In genomic region chr22:38034278-38034882, GRCh38 we compare ENCODE assay signal across 8 cellular contexts. TPM values are rescaled to one million over a fixed set of nuclear protein-coding genes. Genes with fewer than 3 reads are reported as not detected.
DNase-seq lines count a peak whose midpoint lies in the region; ATAC-seq lines count a peak whose summit lies in the region.

No MANE protein-coding gene starts in this region.

- DNase-seq in 8988T (peak; percentile 74), HT1080 (ENCODE audit: low read depth) (peak; percentile 86), right cardiac atrium (peak; percentile 79 to 94 (median 93)), LoVo (ENCODE audit: low spot score) (no peak), SHP77 (lab: John Stamatoyannopoulos, UW) (no peak)

- 32% methylated on average over 15 of the region's 15 CpGs for WGBS in right cardiac atrium

- H3K27me3 ChIP-seq in right cardiac atrium (ENCODE audit: control insufficient read depth, insufficient read depth) (no peaks in the 10 kb centered on the region), rectal smooth muscle tissue (ENCODE audit: control insufficient read depth, insufficient read depth, low read length) (no peaks in the 10 kb centered on the region)

- H3K27ac ChIP-seq in angular gyrus (ENCODE audit: low read depth, low read length) (peak overlapping the region; percentile 98), right cardiac atrium (ENCODE audit: low read length) (peak overlapping the region; percentile 61), rectal smooth muscle tissue (ENCODE audit: low read depth, low read length) (peak overlapping the region; percentile 67)

- H3K4me3 ChIP-seq in right cardiac atrium (ENCODE audit: low read length): no peak overlapping the region
- peak overlapping the region; percentile 19 for H3K4me3 ChIP-seq in rectal smooth muscle tissue (ENCODE audit: low read length)

- H3K36me3 ChIP-seq in rectal smooth muscle tissue (ENCODE audit: control insufficient read depth, insufficient read depth, low read length): no peaks in the 10 kb centered on the region

- ATAC-seq in right cardiac atrium (peak; percentile 81 to 83), GM21390 (IDR thresholded peaks at IDR 0.05; ENCODE audit: unreplicated experiment) (no peak)

- H3K9ac ChIP-seq in rectal smooth muscle tissue (ENCODE audit: low read length): no peak overlapping the region

- H3K4me1 ChIP-seq in right cardiac atrium (ENCODE audit: control insufficient read depth, insufficient read depth, low read length): peaks cover 12% of the 10 kb centered on the region
- peaks cover 16% of the 10 kb centered on the region for H3K4me1 ChIP-seq in rectal smooth muscle tissue (ENCODE audit: control insufficient read depth, insufficient read depth, low read length)

- intact Hi-C loops in right cardiac atrium (cut with DNase I): no loop called here

- no peaks in the 10 kb centered on the region for H3K9me3 ChIP-seq in right cardiac atrium (ENCODE audit: control insufficient read depth, low read length)

RNA-seq across cellular contexts. Expression of gene PICK1, which starts 22.8 kb away (rescaled TPM):
- 25.4 and 27.0 TPM in 2 replicates for total RNA-seq in HT1080 (2014; rRNA removed; shearing (Covaris generic))
- 16.6 and 19.0 TPM in 2 replicates for polyA plus RNA-seq in HT1080 (2015; cell fraction: cytosol; rRNA removed)
- polyA plus RNA-seq in HT1080 (2015; cell fraction: nucleus; rRNA removed): 54.3 and 62.1 TPM in 2 replicates
- total RNA-seq in right cardiac atrium: 10 to 100 TPM; 23.8 to 26.5 (median 25.0) TPM
- 31.3 TPM for polyA plus RNA-seq in right cardiac atrium

RNA-seq across cellular contexts. Expression of gene SLC16A8, which starts 49.6 kb away (rescaled TPM):
- total RNA-seq in HT1080 (2014; rRNA removed; shearing (Covaris generic)): not detected in 2 replicates
- not detected in 2 replicates for polyA plus RNA-seq in HT1080 (2015; cell fraction: cytosol; rRNA removed)
- not detected in 2 replicates for polyA plus RNA-seq in HT1080 (2015; cell fraction: nucleus; rRNA removed)
- total RNA-seq in right cardiac atrium: under 1 TPM in 3 of 4 donors, not detected in 1; 0.41 to 0.68 (median 0.57) TPM
- 0.63 TPM for polyA plus RNA-seq in right cardiac atrium

RNA-seq across cellular contexts. Expression of gene SOX10, which starts 50.0 kb away (rescaled TPM):
- total RNA-seq in HT1080 (2014; rRNA removed; shearing (Covaris generic)): not detected in 2 replicates
- not detected in 2 replicates for polyA plus RNA-seq in HT1080 (2015; cell fraction: cytosol; rRNA removed)
- polyA plus RNA-seq in HT1080 (2015; cell fraction: nucleus; rRNA removed): not detected in 2 replicates
- total RNA-seq in right cardiac atrium: 1 to 10 TPM; 3.5 to 5.9 (median 4.6) TPM
- polyA plus RNA-seq in right cardiac atrium: 5.8 TPM

Comparison
In these comparisons a context has a peak if more than half of its experiments do, and no peak if none do; other contexts are left out.
1. DNase-seq: peak in 8988T (single experiment), HT1080 (single experiment) and right cardiac atrium (3 of 3); none in LoVo (single experiment) and SHP77 (0 of 2).
2. Peak in every context shown above with its lines, with median percentiles within 50 percentile points of each other: H3K27ac ChIP-seq.